21 cellular contexts compared by ENCODE assay signal in the genomic region with DNA sequence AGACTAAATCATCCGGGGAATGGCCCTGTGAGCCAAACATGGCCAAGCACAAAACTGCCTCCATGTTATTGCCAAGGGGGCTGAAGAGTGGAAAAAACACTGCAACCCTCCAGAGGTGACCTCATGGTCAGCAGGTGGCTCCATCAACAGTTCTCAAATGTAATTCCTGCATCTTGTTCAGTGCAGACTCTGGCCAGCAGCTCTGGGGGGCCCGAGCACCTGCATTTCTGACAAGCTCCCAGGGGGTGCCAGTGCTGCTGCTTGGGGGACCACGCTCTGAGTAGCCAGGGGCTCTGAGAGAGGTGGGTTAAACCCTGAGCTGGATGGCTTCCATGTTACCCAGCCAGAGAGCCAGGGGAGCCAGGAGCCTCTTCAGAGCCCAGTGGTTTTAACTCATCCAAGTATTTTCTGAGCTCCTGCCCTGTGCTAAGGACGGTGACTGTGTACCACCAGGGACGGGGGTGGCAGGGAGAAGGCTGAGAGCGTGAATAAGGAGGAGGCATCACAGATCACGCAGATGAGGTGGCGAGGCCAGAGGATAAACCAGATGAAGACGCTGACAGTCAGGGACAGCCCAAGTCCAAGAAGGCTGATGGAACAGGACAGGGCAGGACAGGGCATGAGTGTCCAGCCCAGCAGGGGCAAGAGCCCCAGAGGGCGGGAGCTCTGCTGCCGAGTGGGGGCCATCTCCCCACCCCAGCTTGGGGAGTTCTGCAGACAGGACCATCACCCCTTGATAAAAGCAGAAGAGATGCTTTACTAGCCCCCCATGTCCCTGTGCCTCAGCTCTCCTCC. TPM values are rescaled to one million over a fixed set of nuclear protein-coding genes. Genes with fewer than 3 reads are reported as not detected.
"Had no signal": no experiment of that assay in that cellular context is flagged by ENCODE, and none has a peak within 500 bp of the region (broad histone marks: within the 10 kb centered on the region; RNA-seq: fewer than 3 reads in every experiment).

No MANE protein-coding gene starts in this region.

- H3K4me1 Mint-ChIP-seq: mesothelial cell of epicardium had no signal

- H3K36me3 ChIP-seq: uterus had no signal

- H3K9me3 ChIP-seq: heart right ventricle, sigmoid colon, thyroid gland, uterus had no signal

- H3K4me3 Mint-ChIP-seq: activated T-cell treated with anti-CD3 and anti-CD28 coated beads, Interleukin-2, amount 50 U/mL, for 4 hours; mesothelial cell of epicardium; neural crest cell had no signal

- DNase-seq: activated CD4-positive, alpha-beta T cell treated with anti-CD3 and anti-CD28 coated beads, Interleukin-2, amount 50 U/mL, for 1 hour; activated effector memory CD4-positive, alpha-beta T cell treated with Interleukin-2 at 50 U/mL for 16 hours; activated naive CD4-positive, alpha-beta T cell treated with anti-CD3 and anti-CD28 coated beads, Interleukin-2, amount 50 U/mL, for 16 hours; activated T-cell treated with anti-CD3 and anti-CD28 coated beads, Interleukin-2, amount 50 U/mL, for 4 hours; heart right ventricle; left cardiac atrium; sigmoid colon; stimulated activated CD4-positive, alpha-beta T cell treated with anti-CD3 and anti-CD28 coated beads, Interleukin-1b, Interleukin-23, amount 100 ng/mL, for 48 hours; T-helper 9 cell; thyroid gland had no signal

- H3K27ac ChIP-seq: cardiac muscle cell, coronary artery, epithelial cell of prostate, sigmoid colon, thyroid gland, uterus had no signal

- ATAC-seq: activated CD4-positive, CD25-positive, alpha-beta regulatory T cell treated with anti-CD3 and anti-CD28 coated beads, Interleukin-2, amount 50 U/mL, for 24 hours; activated T-cell treated with anti-CD3 and anti-CD28 coated beads, Interleukin-2, amount 50 U/mL, for 4 hours; heart right ventricle; left cardiac atrium had no signal

- H3K27me3 ChIP-seq: cardiac muscle cell, heart right ventricle, sigmoid colon, thyroid gland, uterus had no signal

- H3K9me3 Mint-ChIP-seq: activated T-cell treated with anti-CD3 and anti-CD28 coated beads, Interleukin-2, amount 50 U/mL, for 4 hours; mesothelial cell of epicardium; neural crest cell had no signal

- H3K27ac Mint-ChIP-seq: mesothelial cell of epicardium had no signal

- FAIRE-seq: frontal cortex had no signal

- H3K4me1 ChIP-seq: sigmoid colon, thyroid gland, uterus had no signal

- H3K4me3 ChIP-seq: cardiac muscle cell, coronary artery, heart right ventricle, lung, sigmoid colon, thyroid gland, uterus had no signal

RNA-seq across cellular contexts. Expression of a gene that starts 52.9 kb away (rescaled TPM):
- total RNA-seq: activated T-cell treated with anti-CD3 and anti-CD28 coated beads, Interleukin-2, amount 50 U/mL, for 4 hours; fibroblast of lung; lung; osteoblast; thyroid gland had no signal
- polyA plus RNA-seq: fibroblast of lung had no signal
